ENCODE assay signal across 16 cellular contexts in genomic region chr14:95832012-95832411, GRCh38. TPM values are rescaled to one million over a fixed set of nuclear protein-coding genes. Genes with fewer than 3 reads are reported as not detected.
DNase-seq lines count a peak whose midpoint lies in the region; ATAC-seq and TF ChIP-seq lines count a peak whose summit lies in the region.
"Had no signal": no experiment of that assay in that cellular context is flagged by ENCODE, and none has a peak within 500 bp of the region (broad histone marks: within the 10 kb centered on the region; RNA-seq: fewer than 3 reads in every experiment).

No MANE protein-coding gene starts in this region.

- ATAC-seq in GM23338 (peak; percentile 84), HG02870 (IDR thresholded peaks at IDR 0.05; ENCODE audit: unreplicated experiment) (no peak), GM21447 (IDR thresholded peaks at IDR 0.05; ENCODE audit: unreplicated experiment) (no peak)

- no peaks in the 10 kb centered on the region for H3K36me3 Mint-ChIP-seq in GM23338 (ENCODE audit: low read depth)
- no peaks in the 10 kb centered on the region for H3K36me3 Mint-ChIP-seq in neural progenitor cell
- H3K36me3 Mint-ChIP-seq: CD4-positive, CD25-positive, alpha-beta regulatory T cell; IgD-negative memory B cell had no signal

- H3K9ac ChIP-seq in neural progenitor cell: no peak overlapping the region
- H3K9ac ChIP-seq: BLaER1 treated with 17β-estradiol and CSF1 and Interleukin-3, amounts not matched to agents 10 nM and 100 nM had no signal

- no peak for TF ChIP-seq CTCF in GM23338 (conservative IDR thresholded peaks at IDR 0.05; ENCODE audit: low read depth in 2 of 2)
- TF ChIP-seq CTCF in neural progenitor cell (IDR thresholded peaks at IDR 0.05): no peak

- H3K4me1 ChIP-seq in GM23338 (ENCODE audit: insufficient read depth) (peaks cover 12% of the 10 kb centered on the region; the same call in 1 of the 2 replicates), neural progenitor cell (peaks cover 10% of the 10 kb centered on the region)
- H3K4me1 ChIP-seq: HAP-1 had no signal

- H3F3A ChIP-seq in GM23338 (replicated peaks; ENCODE audit: low read depth) (no peaks in the 10 kb centered on the region), neural progenitor cell (ENCODE audit: low read depth) (no peaks in the 10 kb centered on the region)

- H3K4me3 ChIP-seq in GM23338 (no peak overlapping the region), neural progenitor cell (no peak overlapping the region)
- H3K4me3 ChIP-seq: BLaER1 treated with 17β-estradiol and CSF1 and Interleukin-3, amounts not matched to agents 10 nM and 100 nM; HAP-1 had no signal

- H3K27ac ChIP-seq in GM23338 (ENCODE audit: low read depth): no peak overlapping the region
- no peak overlapping the region for H3K27ac ChIP-seq in neural progenitor cell
- H3K27ac ChIP-seq: BLaER1 treated with 17β-estradiol and CSF1 and Interleukin-3, amounts not matched to agents 10 nM and 100 nM had no signal

- H3K27me3 Mint-ChIP-seq in GM23338 (ENCODE audit: insufficient read depth, low read depth, poor library complexity) (peaks cover 4% of the 10 kb centered on the region), neural progenitor cell (ENCODE audit: insufficient read depth, low read depth) (no peaks in the 10 kb centered on the region)
- H3K27me3 Mint-ChIP-seq: CD4-positive, CD25-positive, alpha-beta regulatory T cell had no signal

- H3K27ac Mint-ChIP-seq in GM23338 (no peak overlapping the region), neural progenitor cell (no peak overlapping the region)
- H3K27ac Mint-ChIP-seq: CD4-positive, CD25-positive, alpha-beta regulatory T cell; IgD-negative memory B cell had no signal

- H3K9me3 Mint-ChIP-seq in GM23338: peaks cover 12% of the 10 kb centered on the region
- H3K9me3 Mint-ChIP-seq in neural progenitor cell: peaks cover 2% of the 10 kb centered on the region
- H3K9me3 Mint-ChIP-seq: IgD-negative memory B cell had no signal

- peak; percentile 33 for DNase-seq in GM23338 (ENCODE audit: low spot score)
- DNase-seq in ecto neural progenitor cell (ENCODE audit: low spot score): peak; percentile 35
- DNase-seq in iPS-NIHi11 (ENCODE audit: low spot score): peak; percentile 35
- DNase-seq in neural progenitor cell (ENCODE audit: low spot score): no peak
- no peak for DNase-seq in activated CD8-positive, alpha-beta memory T cell treated with anti-CD3 and anti-CD28 coated beads for 24 hours
- no peak for DNase-seq in SIG-M5 (lab: John Stamatoyannopoulos, UW)
- DNase-seq: ACHN; Calu3; CD4-positive, CD25-positive, alpha-beta regulatory T cell; DMS79 had no signal

- H3K4me2 ChIP-seq in GM23338 (no peak overlapping the region; the same call in 1 of the 2 replicates), neural progenitor cell (peak overlapping the region; percentile 31)

- no peaks in the 10 kb centered on the region for H3K27me3 ChIP-seq in GM23338 (ENCODE audit: insufficient read depth)
- no peaks in the 10 kb centered on the region for H3K27me3 ChIP-seq in neural progenitor cell
- H3K27me3 ChIP-seq: BLaER1 treated with 17β-estradiol and CSF1 and Interleukin-3, amounts not matched to agents 10 nM and 100 nM had no signal

- H3K9me2 ChIP-seq in GM23338 (ENCODE audit: insufficient read depth): peaks cover 9% of the 10 kb centered on the region

- H3K4me1 Mint-ChIP-seq in GM23338 (peaks cover 21% of the 10 kb centered on the region), neural progenitor cell (peaks cover 16% of the 10 kb centered on the region)
- H3K4me1 Mint-ChIP-seq: CD4-positive, CD25-positive, alpha-beta regulatory T cell had no signal

- no peak overlapping the region; the same call in 2 of the 3 replicates for H3K4me3 Mint-ChIP-seq in GM23338
- no peak overlapping the region for H3K4me3 Mint-ChIP-seq in neural progenitor cell
- H3K4me3 Mint-ChIP-seq: CD4-positive, CD25-positive, alpha-beta regulatory T cell; IgD-negative memory B cell had no signal

- H3K79me2 ChIP-seq in GM23338 (replicated peaks; ENCODE audit: insufficient read depth) (no peaks in the 10 kb centered on the region), neural progenitor cell (ENCODE audit: low read depth) (no peaks in the 10 kb centered on the region)

- no peaks in the 10 kb centered on the region for H3K36me3 ChIP-seq in GM23338 (ENCODE audit: insufficient read depth)
- no peaks in the 10 kb centered on the region for H3K36me3 ChIP-seq in neural progenitor cell
- H3K36me3 ChIP-seq: BLaER1 treated with 17β-estradiol and CSF1 and Interleukin-3, amounts not matched to agents 10 nM and 100 nM; HAP-1 had no signal

- H4K20me1 ChIP-seq in GM23338 (replicated peaks; ENCODE audit: insufficient read depth) (no peaks in the 10 kb centered on the region), neural progenitor cell (ENCODE audit: low read depth) (no peaks in the 10 kb centered on the region)
- H4K20me1 ChIP-seq: BLaER1 treated with 17β-estradiol and CSF1 and Interleukin-3, amounts not matched to agents 10 nM and 100 nM had no signal

- H2AFZ ChIP-seq in GM23338 (peak overlapping the region; percentile 94), neural progenitor cell (replicated peaks) (peak overlapping the region; percentile 84)

- no peaks in the 10 kb centered on the region for H3K9me3 ChIP-seq in neural progenitor cell (ENCODE audit: low read depth)
- H3K9me3 ChIP-seq: HAP-1 had no signal

TF ChIP-seq in GM23338, 12 proteins besides CTCF, POLR2A, EP300 and RAD21 (continues in another document):
- TF ChIP-seq EZH2 (IDR thresholded peaks at IDR 0.05; ENCODE audit: low read depth, unreplicated experiment): no peak
- TF ChIP-seq EZH2phosphoT487 (IDR thresholded peaks at IDR 0.05; ENCODE audit: unreplicated experiment): no peak
- TF ChIP-seq ZNF331 (CRISPR knock-in tag; IDR thresholded peaks at IDR 0.05; ENCODE audit: low read depth): no peak
- TF ChIP-seq POLR2AphosphoS5 (IDR thresholded peaks at IDR 0.05; ENCODE audit: low read depth): no peak
- TF ChIP-seq ETS1 (IDR thresholded peaks at IDR 0.05): no peak
- no peak for TF ChIP-seq JUNB (IDR thresholded peaks at IDR 0.05; ENCODE audit: unreplicated experiment)

RNA-seq across cellular contexts. Expression of gene TUNAR, which starts 44.6 kb away (rescaled TPM):
- 54.1 and 56.2 TPM in 2 replicates for total RNA-seq in GM23338 (2014; rRNA removed; shearing (Covaris generic))
- polyA plus RNA-seq in GM23338 (2016; fragmentation: Nextera tagmentation; extraction: Ambion mirVana): 21.8 and 23.1 TPM in 2 replicates
- total RNA-seq in neural progenitor cell (ENCODE audit: low replicate concordance): 13.3 and 14.1 TPM in 2 replicates
- total RNA-seq: A172; Calu3; CD4-positive, CD25-positive, alpha-beta regulatory T cell had no signal
- polyA plus RNA-seq: CD4-positive, CD25-positive, alpha-beta regulatory T cell; IgD-negative memory B cell had no signal

Comparison
In these comparisons a context has a peak if more than half of its experiments do, and no peak if none do; other contexts are left out.
1. DNase-seq: peak in GM23338 (single experiment), ecto neural progenitor cell (single experiment) and iPS-NIHi11 (single experiment); none in neural progenitor cell (single experiment), activated CD8-positive, alpha-beta memory T cell treated with anti-CD3 and anti-CD28 coated beads for 24 hours (single experiment) and SIG-M5 (single experiment).